Comparison of ENCODE assay signal across 9 cellular contexts in the genomic region with DNA sequence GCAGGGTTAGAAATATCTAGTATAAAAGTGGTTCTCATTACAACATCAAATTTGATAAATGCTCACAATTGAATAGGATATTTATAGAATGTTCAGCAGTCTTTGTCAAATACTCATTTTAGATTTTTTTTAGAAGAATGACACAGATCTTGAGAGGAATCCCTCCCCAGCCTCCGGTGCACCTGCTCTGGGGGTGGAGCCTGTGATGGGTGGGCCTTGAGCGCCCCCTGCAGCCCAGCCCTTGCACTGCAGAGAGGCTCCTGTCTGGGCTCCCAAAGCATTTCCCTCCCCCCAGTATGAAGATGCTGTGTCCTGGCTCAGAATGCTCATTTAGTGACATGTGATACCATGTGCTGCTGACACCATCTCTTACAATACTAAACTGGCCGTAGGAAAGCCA.
DNase-seq lines count a peak whose midpoint lies in the region; FAIRE-seq and TF ChIP-seq lines count a peak whose summit lies in the region.
"Had no signal": no experiment of that assay in that cellular context is flagged by ENCODE, and none has a peak within 500 bp of the region (broad histone marks: within the 10 kb centered on the region; RNA-seq: fewer than 3 reads in every experiment).

No MANE protein-coding gene starts in this region.

- no peak for FAIRE-seq in frontal cortex (lab: Jason Lieb, UNC)

- peak; percentile 13 for TF ChIP-seq CTCF in epithelial cell of proximal tubule (conservative IDR thresholded peaks at IDR 0.05; ENCODE audit: low read depth, low read length)

- H3K4me3 ChIP-seq in epithelial cell of proximal tubule (ENCODE audit: low read depth, low read length) = no peak overlapping the region

- DNase-seq in NCI-H146 (lab: John Stamatoyannopoulos, UW) (peak; percentile 27), NCI-H146 treated with DMSO at 0.1 percent for 48 hours (lab: John Stamatoyannopoulos, UW; ENCODE audit: unreplicated experiment) (no peak), epithelial cell of proximal tubule (ENCODE audit: low read depth) (no peak), NCI-H2196 (lab: John Stamatoyannopoulos, UW; ENCODE audit: unreplicated experiment) (no peak), frontal cortex (ENCODE audit: low spot score in 2 of 2) (no peak), NCI-H1092 treated with DMSO at 0.1 percent for 48 hours (lab: John Stamatoyannopoulos, UW) (no peak)
- peak; percentile 28 to 41 for DNase-seq in activated CD4-positive, alpha-beta T cell treated with anti-CD3 and anti-CD28 coated beads, Interleukin-2, amount 50 U/mL, for 24 hours (ENCODE audit: low read depth in 1 of 2, low spot score in 1 of 2)
- peak; percentile 13 for DNase-seq in stimulated activated naive CD4-positive, alpha-beta T cell treated with Interleukin-2 at 50 U/mL for 16 hours (lab: John Stamatoyannopoulos, UW)
- DNase-seq: NCI-H2227 treated with DMSO at 0.1 percent for 48 hours had no signal

Comparison
In these comparisons a context has a peak if more than half of its experiments do, and no peak if none do; other contexts are left out.
1. DNase-seq: peak in NCI-H146 (single experiment), activated CD4-positive, alpha-beta T cell treated with anti-CD3 and anti-CD28 coated beads, Interleukin-2, amount 50 U/mL, for 24 hours (2 of 2) and stimulated activated naive CD4-positive, alpha-beta T cell treated with Interleukin-2 at 50 U/mL for 16 hours (single experiment); none in NCI-H146 treated with DMSO at 0.1 percent for 48 hours (single experiment), epithelial cell of proximal tubule (single experiment), NCI-H2196 (single experiment), frontal cortex (0 of 2) and NCI-H1092 treated with DMSO at 0.1 percent for 48 hours (single experiment).